ENCODE assay signal across 12 cellular contexts in the genomic region with DNA sequence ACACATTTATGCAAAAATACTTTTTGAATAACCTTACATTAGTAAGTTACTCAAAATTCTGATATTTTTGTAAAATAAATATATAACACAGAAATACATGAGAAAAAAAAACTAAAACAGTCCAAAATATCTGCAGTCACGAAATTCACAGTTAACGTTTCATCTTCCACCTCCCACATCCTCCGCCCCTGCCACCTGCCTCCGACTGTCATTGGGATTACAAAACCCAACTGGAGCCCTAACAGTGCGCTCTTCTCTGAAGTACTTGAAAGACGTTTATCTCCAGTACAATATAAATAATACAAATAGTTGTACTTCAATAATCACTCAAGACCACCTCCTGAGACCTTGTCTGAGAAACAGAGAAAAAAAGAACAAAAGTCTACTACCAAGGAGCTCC.
"Had no signal": no experiment of that assay in that cellular context is flagged by ENCODE, and none has a peak within 500 bp of the region (broad histone marks: within the 10 kb centered on the region; RNA-seq: fewer than 3 reads in every experiment).

No MANE protein-coding gene starts in this region.

- H3K4me1 ChIP-seq: prostate gland had no signal

- H3K36me3 ChIP-seq: prostate gland, thoracic aorta had no signal

- H3K27ac Mint-ChIP-seq: activated naive CD4-positive, alpha-beta T cell treated with anti-CD3 and anti-CD28 coated beads, Interleukin-2, amount 50 U/mL, for 24 hours; T-helper 2 cell treated with Interferon-gamma antibody and Interleukin-4, amounts not matched to agents 5 μg/mL and 100 μg/mL, for 36 hours had no signal

- H3K4me3 ChIP-seq: prostate gland, thoracic aorta had no signal

- H3K4me1 Mint-ChIP-seq: activated naive CD4-positive, alpha-beta T cell treated with anti-CD3 and anti-CD28 coated beads, Interleukin-2, amount 50 U/mL, for 24 hours; stimulated activated naive CD8-positive, alpha-beta T cell treated with anti-CD3 and anti-CD28 coated beads, Interleukin-15, amount 100 ng/mL, for 72 hours had no signal

- H3K4me3 Mint-ChIP-seq: activated naive CD4-positive, alpha-beta T cell treated with anti-CD3 and anti-CD28 coated beads, Interleukin-2, amount 50 U/mL, for 24 hours; brain; stimulated activated naive CD8-positive, alpha-beta T cell treated with anti-CD3 and anti-CD28 coated beads, Interleukin-15, amount 100 ng/mL, for 72 hours; T-helper 2 cell treated with Interferon-gamma antibody and Interleukin-4, amounts not matched to agents 5 μg/mL and 100 μg/mL, for 36 hours had no signal

- H3K27me3 Mint-ChIP-seq: activated naive CD4-positive, alpha-beta T cell treated with anti-CD3 and anti-CD28 coated beads, Interleukin-2, amount 50 U/mL, for 24 hours; brain; stimulated activated naive CD8-positive, alpha-beta T cell treated with anti-CD3 and anti-CD28 coated beads, Interleukin-15, amount 100 ng/mL, for 72 hours had no signal

- H3K9me3 Mint-ChIP-seq: activated naive CD4-positive, alpha-beta T cell treated with anti-CD3 and anti-CD28 coated beads, Interleukin-2, amount 50 U/mL, for 24 hours; brain; stimulated activated naive CD8-positive, alpha-beta T cell treated with anti-CD3 and anti-CD28 coated beads, Interleukin-15, amount 100 ng/mL, for 72 hours; T-helper 2 cell treated with Interferon-gamma antibody and Interleukin-4, amounts not matched to agents 5 μg/mL and 100 μg/mL, for 36 hours had no signal

- DNase-seq: activated CD4-positive, alpha-beta T cell treated with anti-CD3 and anti-CD28 coated beads, Interleukin-2, amount 50 U/mL, for 4 hours; activated CD4-positive, CD25-positive, alpha-beta regulatory T cell treated with anti-CD3 and anti-CD28 coated beads, Interleukin-2, amount 50 U/mL, for 72 hours; activated T-cell treated with anti-CD3 and anti-CD28 coated beads, Interleukin-2, amount 50 U/mL, for 1 hour; cerebellar nuclear complex; dermis blood vessel endothelial cell; stimulated activated CD4-positive, alpha-beta T cell treated with anti-CD3 and anti-CD28 coated beads, Interleukin-4, amount 100 ng/mL, for 24 hours; stimulated activated naive CD8-positive, alpha-beta T cell treated with anti-CD3 and anti-CD28 coated beads, Interleukin-15, amount 100 ng/mL, for 72 hours had no signal

- ATAC-seq: stimulated activated naive CD8-positive, alpha-beta T cell treated with anti-CD3 and anti-CD28 coated beads, Interleukin-15, amount 100 ng/mL, for 72 hours had no signal

- H3K9me3 ChIP-seq: prostate gland, thoracic aorta had no signal

- H3K27ac ChIP-seq: prostate gland, thoracic aorta had no signal
